In genomic region chr1:25743164-25744139, GRCh38 we compare ENCODE assay signal across 10 cellular contexts. TPM values are rescaled to one million over a fixed set of nuclear protein-coding genes. Genes with fewer than 3 reads are reported as not detected.
DNase-seq lines count a peak whose midpoint lies in the region; ATAC-seq and TF ChIP-seq lines count a peak whose summit lies in the region.
"Had no signal": no experiment of that assay in that cellular context is flagged by ENCODE, and none has a peak within 500 bp of the region (broad histone marks: within the 10 kb centered on the region; RNA-seq: fewer than 3 reads in every experiment).

No MANE protein-coding gene starts in this region.

- H3K27me3 ChIP-seq in duodenal mucosa (ENCODE audit: control insufficient read depth in 1 of 2, insufficient read depth in 2 of 2, low read length in 2 of 2) (peaks cover 0 to 4% of the 10 kb centered on the region in 2 donors), mucosa of rectum (ENCODE audit: control insufficient read depth in 2 of 2, insufficient read depth in 2 of 2, low read length in 2 of 2) (peaks cover 0 to 3% of the 10 kb centered on the region in 2 donors), uterus (no peaks in the 10 kb centered on the region)

- intact Hi-C loops in uterus (cut with DNase I; ENCODE audit: low total_unique reads) (loop anchor here (10.0 kb wide), 1 partner anchor 129 kb away; the partner anchor contains the start of gene MAN1C1), Calu3 (cut with micrococcal nuclease; ENCODE audit: unreplicated experiment) (no loop called here)

- no peaks in the 10 kb centered on the region for H3K36me3 Mint-ChIP-seq in Calu3 (ENCODE audit: insufficient read depth, unreplicated experiment)

- ATAC-seq in GM21717 (IDR thresholded peaks at IDR 0.05; ENCODE audit: unreplicated experiment) (no peak), GM18868 (IDR thresholded peaks at IDR 0.05; ENCODE audit: unreplicated experiment) (no peak)

- H3K27ac ChIP-seq in duodenal mucosa (ENCODE audit: low read depth, low read length), result peak overlapping the region; percentile 76
- peak overlapping the region; percentile 76 to 78 for H3K27ac ChIP-seq in mucosa of rectum (ENCODE audit: low read depth in 2 of 2, low read length in 2 of 2)
- H3K27ac ChIP-seq in uterus, result peak overlapping the region; percentile 91 to 95
- H3K27ac ChIP-seq: 22Rv1 had no signal

- H3K4me1 Mint-ChIP-seq in Calu3 (ENCODE audit: low read depth, unreplicated experiment), result no peaks in the 10 kb centered on the region
- H3K4me1 Mint-ChIP-seq: activated B cell treated with CpG ODN at 0.5 μM for 24 hours had no signal

- DNase-seq in NCI-H1417 (lab: John Stamatoyannopoulos, UW) (peak; percentile 42 to 79 (median 70)), NCI-H1417 treated with DMSO at 0.1 percent for 48 hours (lab: John Stamatoyannopoulos, UW) (no peak), uterus (peak; percentile 87), Calu3 (no peak)
- DNase-seq: activated B cell treated with CpG ODN at 0.5 μM for 24 hours had no signal

- peaks cover 0 to 6% of the 10 kb centered on the region in 2 donors for H3K4me1 ChIP-seq in duodenal mucosa (ENCODE audit: control insufficient read depth in 1 of 2, insufficient read depth in 2 of 2, low read length in 2 of 2)
- peaks cover 12 to 18% of the 10 kb centered on the region in 2 donors for H3K4me1 ChIP-seq in mucosa of rectum (ENCODE audit: control insufficient read depth in 2 of 2, insufficient read depth in 2 of 2, low read length in 2 of 2)
- H3K4me1 ChIP-seq in uterus, result peaks cover 12 to 23% of the 10 kb centered on the region in 2 donors

- TF ChIP-seq CTCF in uterus (IDR thresholded peaks at IDR 0.05) (no peak), Calu3 (IDR thresholded peaks at IDR 0.05; ENCODE audit: unreplicated experiment) (no peak)

- no peaks in the 10 kb centered on the region for H3K9me3 Mint-ChIP-seq in Calu3 (ENCODE audit: low read depth, unreplicated experiment)
- H3K9me3 Mint-ChIP-seq: activated B cell treated with CpG ODN at 0.5 μM for 24 hours had no signal

- H3K27ac Mint-ChIP-seq in Calu3 (ENCODE audit: unreplicated experiment), result no peak overlapping the region
- H3K27ac Mint-ChIP-seq: activated B cell treated with CpG ODN at 0.5 μM for 24 hours had no signal

- no peak for TF ChIP-seq POLR2A in uterus (IDR thresholded peaks at IDR 0.05)

- CTCF ChIA-PET in Calu3 (lab: Charles Lee), result no interaction called here

- H3K9ac ChIP-seq in duodenal mucosa (ENCODE audit: low read depth in 1 of 2, low read length in 2 of 2), result peak overlapping the region in 1 of 2 donors; percentile 0
- H3K9ac ChIP-seq in mucosa of rectum (ENCODE audit: low read depth in 1 of 2, low read length in 2 of 2), result peak overlapping the region in 1 of 2 donors; percentile 21

- H3K4me3 ChIP-seq in duodenal mucosa (ENCODE audit: low read depth in 1 of 2, low read length in 2 of 2) (no peak overlapping the region), mucosa of rectum (ENCODE audit: low read length in 2 of 2) (peak overlapping the region in 1 of 2 donors; percentile 2), uterus (no peak overlapping the region)

- H3K36me3 ChIP-seq in duodenal mucosa (ENCODE audit: control insufficient read depth in 1 of 2, insufficient read depth in 2 of 2, low read length in 2 of 2), result no peaks in the 10 kb centered on the region
- H3K36me3 ChIP-seq in mucosa of rectum (ENCODE audit: control insufficient read depth in 2 of 2, insufficient read depth in 2 of 2, low read length in 2 of 2), result no peaks in the 10 kb centered on the region
- H3K36me3 ChIP-seq in uterus, result no peaks in the 10 kb centered on the region

- H3K4me3 Mint-ChIP-seq in Calu3 (ENCODE audit: low read depth, unreplicated experiment), result no peak overlapping the region
- H3K4me3 Mint-ChIP-seq: activated B cell treated with CpG ODN at 0.5 μM for 24 hours had no signal

- no TSS peak for BruUV-seq in Calu3 (replicated peaks; lab: Mats Ljungman, UMichigan)

- H3K27me3 Mint-ChIP-seq in Calu3 (ENCODE audit: unreplicated experiment), result peaks cover 72% of the 10 kb centered on the region

- H3K9me3 ChIP-seq in duodenal mucosa (ENCODE audit: control insufficient read depth in 1 of 2, low read length in 2 of 2) (no peaks in the 10 kb centered on the region), mucosa of rectum (ENCODE audit: control insufficient read depth in 2 of 2, low read length in 2 of 2) (no peaks in the 10 kb centered on the region), uterus (no peaks in the 10 kb centered on the region)

RNA-seq across cellular contexts. Expression of gene SELENON, which starts 56.5 kb away (rescaled TPM):
- total RNA-seq in uterus, result 10 to 100 TPM in 2 of 4 donors, 1 to 10 TPM in 2; 9.0 to 94.0 (median 18.0) TPM
- 39.6 and 40.6 TPM in 2 replicates for total RNA-seq in Calu3 (2022)

Comparison
In these comparisons a context has a peak if more than half of its experiments do, and no peak if none do; other contexts are left out.
1. DNase-seq: peak in NCI-H1417 (3 of 3) and uterus (2 of 2); none in NCI-H1417 treated with DMSO at 0.1 percent for 48 hours (single experiment) and Calu3 (single experiment).
2. Peak in every context shown above with its lines, with median percentiles within 50 percentile points of each other: H3K27ac ChIP-seq.